Comparison of ENCODE assay signal across 30 cellular contexts in genomic region chr3:142925140-142925539, GRCh38. TPM values are rescaled to one million over a fixed set of nuclear protein-coding genes. Genes with fewer than 3 reads are reported as not detected.
"Had no signal": no experiment of that assay in that cellular context is flagged by ENCODE, and none has a peak within 500 bp of the region (broad histone marks: within the 10 kb centered on the region; RNA-seq: fewer than 3 reads in every experiment).

No MANE protein-coding gene starts in this region.

- H3K4me1 ChIP-seq: ascending aorta, sigmoid colon, uterus had no signal

- ATAC-seq: natural killer cell treated with Interleukin-12 subunit alpha and Interleukin-12 subunit beta and Interleukin-15 and Interleukin-18, amount 100 ng/mL, for 72 hours; stimulated activated effector memory CD8-positive, alpha-beta T cell treated with anti-CD3 and anti-CD28 coated beads, Interleukin-12 subunit alpha, Interleukin-12 subunit beta, amount 100 ng/mL, for 72 hours had no signal

- H3K36me3 ChIP-seq: ascending aorta, sigmoid colon, thoracic aorta, uterus had no signal

- H3K9me3 ChIP-seq: ascending aorta, sigmoid colon, thoracic aorta, uterus had no signal

- H3K27ac ChIP-seq: ascending aorta, sigmoid colon, thoracic aorta, uterus had no signal

- H3K27me3 ChIP-seq: ascending aorta, sigmoid colon, uterus had no signal

- H3K4me3 ChIP-seq: ascending aorta, sigmoid colon, thoracic aorta, uterus had no signal

- FAIRE-seq: small intestine had no signal

- DNase-seq: activated CD4-positive, alpha-beta memory T cell treated with anti-CD3 and anti-CD28 coated beads, Interleukin-2, amount 10 ng/mL, durations not matched to agents 7 days and 5 days; activated CD4-positive, alpha-beta T cell treated with anti-CD3 and anti-CD28 coated beads for 1 hour; activated CD4-positive, alpha-beta T cell treated with anti-CD3 and anti-CD28 coated beads, Interleukin-2, amount 10 ng/mL, durations not matched to agents 7 days and 5 days; activated CD8-positive, alpha-beta memory T cell treated with anti-CD3 and anti-CD28 coated beads, Interleukin-2, amount 50 U/mL, for 48 hours; activated gamma-delta T cell; activated naive CD4-positive, alpha-beta T cell treated with anti-CD3 and anti-CD28 coated beads, Interleukin-2, amount 10 ng/mL, durations not matched to agents 7 days and 5 days; activated naive CD8-positive, alpha-beta T cell treated with anti-CD3 and anti-CD28 coated beads, Interleukin-2, amount 10 ng/mL, durations not matched to agents 7 days and 5 days; activated T-cell treated with anti-CD3 and anti-CD28 coated beads, Interleukin-2, amount 50 U/mL, for 24 hours; effector CD4-positive, alpha-beta T cell; head of caudate nucleus; hippocampal formation; immature natural killer cell; retina; sigmoid colon; small intestine; stimulated activated CD4-positive, alpha-beta T cell treated with anti-CD3 and anti-CD28 coated beads, Interleukin-4, amount 100 ng/mL, for 24 hours; T-helper 2 cell; trophoblast cell; uterus had no signal

RNA-seq across cellular contexts. Expression of gene PCOLCE2, which starts 36.3 kb away (rescaled TPM):
- total RNA-seq: activated CD4-positive, alpha-beta T cell treated with anti-CD3 and anti-CD28 coated beads, Interleukin-2, amount 10 ng/mL, durations not matched to agents 7 days and 5 days; activated naive CD8-positive, alpha-beta T cell treated with anti-CD3 and anti-CD28 coated beads, Interleukin-2, amount 10 ng/mL, durations not matched to agents 7 days and 5 days; mononuclear cell; natural killer cell treated with Interleukin-12 subunit alpha and Interleukin-12 subunit beta and Interleukin-15 and Interleukin-18, amount 100 ng/mL, for 72 hours had no signal
- polyA plus RNA-seq: immature natural killer cell had no signal

RNA-seq across cellular contexts. Expression of gene PAQR9, which starts 38.3 kb away (rescaled TPM):
- total RNA-seq: activated CD4-positive, alpha-beta memory T cell treated with anti-CD3 and anti-CD28 coated beads, Interleukin-2, amount 10 ng/mL, durations not matched to agents 7 days and 5 days; activated CD4-positive, alpha-beta T cell treated with anti-CD3 and anti-CD28 coated beads, Interleukin-2, amount 10 ng/mL, durations not matched to agents 7 days and 5 days; activated naive CD8-positive, alpha-beta T cell treated with anti-CD3 and anti-CD28 coated beads, Interleukin-2, amount 10 ng/mL, durations not matched to agents 7 days and 5 days; ascending aorta; fibroblast of lung; fibroblast of villous mesenchyme; lower leg skin; mononuclear cell; natural killer cell treated with Interleukin-12 subunit alpha and Interleukin-12 subunit beta and Interleukin-15 and Interleukin-18, amount 100 ng/mL, for 72 hours; osteocyte; posterior vena cava; sigmoid colon; subcutaneous adipose tissue had no signal
- polyA plus RNA-seq: fibroblast of lung, immature natural killer cell, sigmoid colon, small intestine had no signal
